Comparison of ENCODE assay signal across 8 cellular contexts in the genomic region with DNA sequence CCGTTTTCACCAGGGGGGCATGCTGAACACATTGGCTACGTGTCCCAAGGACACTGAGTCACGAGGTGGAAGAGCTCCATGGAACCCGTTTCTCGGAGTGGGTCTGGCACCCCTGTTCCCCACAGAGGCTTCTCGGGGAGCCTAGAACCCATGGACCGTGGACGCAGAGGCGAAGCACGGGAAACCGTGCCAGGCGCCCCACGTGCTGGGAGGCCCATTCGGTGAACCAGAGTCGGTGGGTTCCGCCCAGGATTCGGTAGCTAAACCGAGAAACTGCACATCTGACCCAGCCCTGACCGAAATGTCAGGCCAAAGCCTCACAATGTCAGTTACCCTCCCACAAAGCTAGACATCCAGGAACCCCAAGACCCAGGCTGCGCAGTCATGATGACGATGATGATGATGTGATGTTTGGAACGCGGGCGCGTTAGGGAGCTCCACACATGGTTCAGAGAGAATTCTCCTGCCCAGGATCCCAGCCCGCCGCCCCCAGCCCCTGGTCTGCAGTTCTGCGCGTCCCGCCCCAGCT. TPM values are rescaled to one million over a fixed set of nuclear protein-coding genes. Genes with fewer than 3 reads are reported as not detected.
DNase-seq lines count a peak whose midpoint lies in the region; ATAC-seq and TF ChIP-seq lines count a peak whose summit lies in the region.

No MANE protein-coding gene starts in this region.

- ATAC-seq in GM19452 (IDR thresholded peaks at IDR 0.05; ENCODE audit: unreplicated experiment) (peak; percentile 17), IMR-90 (ENCODE audit: low read depth) (peak; percentile 27), heart left ventricle (peak; percentile 4 to 21 (median 13))

- H3K27ac ChIP-seq in IMR-90 (ENCODE audit: insufficient read depth, low read length): peak overlapping the region; percentile 41
- H3K27ac ChIP-seq in heart left ventricle: peak overlapping the region; percentile 63 to 90 (median 81)

- TF ChIP-seq CTCF in AG09319 (IDR thresholded peaks at IDR 0.05; ENCODE audit: low read depth, low read length) (no peak), IMR-90 (conservative IDR thresholded peaks at IDR 0.05; ENCODE audit: low read depth, low read length) (no peak), heart left ventricle (IDR thresholded peaks at IDR 0.05) (no peak), progenitor cell of endocrine pancreas (IDR thresholded peaks at IDR 0.05; ENCODE audit: unreplicated experiment) (no peak)

- H4K8ac ChIP-seq in IMR-90 (ENCODE audit: low read depth in 2 of 2, low read length in 2 of 2): peak overlapping the region; percentile 17 to 92; a peak in 3 of 4 replicates

- peaks cover 3% of the 10 kb centered on the region for H4K20me1 ChIP-seq in IMR-90 (ENCODE audit: insufficient read depth, low read length)

- H3K14ac ChIP-seq in IMR-90 (replicated peaks; ENCODE audit: low read depth, low read length): peak overlapping the region; percentile 2

- H3K4me3 Mint-ChIP-seq in activated naive CD8-positive, alpha-beta T cell: peak overlapping the region; percentile 95
- peak overlapping the region; percentile 98 for H3K4me3 Mint-ChIP-seq in progenitor cell of endocrine pancreas (ENCODE audit: low read depth)

- dilution Hi-C loops in IMR-90 (cut with HindIII; ENCODE audit: low sequenced_read_pairs, unreplicated experiment): no loop called here

- H2BK120ac ChIP-seq in IMR-90 (ENCODE audit: low read depth, low read length): peak overlapping the region; percentile 20; the same call in 1 of the 2 replicates

- H3K9me1 ChIP-seq in IMR-90 (ENCODE audit: insufficient read depth, low read length): peaks cover 8% of the 10 kb centered on the region

- H3K56ac ChIP-seq in IMR-90 (ENCODE audit: extremely low read depth, insufficient read depth, low read length): peak overlapping the region; percentile 11; the same call in 1 of the 2 replicates

- H3K27me3 ChIP-seq in IMR-90 (ENCODE audit: control insufficient read depth, insufficient read depth, low read length) (peaks cover 14% of the 10 kb centered on the region; the same call in 1 of the 2 replicates), heart left ventricle (no peaks in the 10 kb centered on the region)

- peaks cover 36% of the 10 kb centered on the region for H3K4me1 Mint-ChIP-seq in activated naive CD8-positive, alpha-beta T cell (ENCODE audit: low read depth)
- peaks cover 2% of the 10 kb centered on the region for H3K4me1 Mint-ChIP-seq in progenitor cell of endocrine pancreas (ENCODE audit: low read depth)

- peak overlapping the region; percentile 16; the same call in 1 of the 2 replicates for H4K91ac ChIP-seq in IMR-90 (ENCODE audit: insufficient read depth, low read depth, low read length)

- H3K79me1 ChIP-seq in IMR-90 (ENCODE audit: low read depth in 1 of 2, low read length in 2 of 2): no peaks in the 10 kb centered on the region

- H2AK9ac ChIP-seq in IMR-90 (replicated peaks; ENCODE audit: low read depth, low read length, poor library complexity): peak overlapping the region; percentile 89

- H3K9me3 ChIP-seq in IMR-90 (ENCODE audit: control insufficient read depth, insufficient read depth, low read length) (no peaks in the 10 kb centered on the region), heart left ventricle (no peaks in the 10 kb centered on the region)

- H2AK5ac ChIP-seq in IMR-90 (ENCODE audit: low read depth, low read length): no peak overlapping the region

- peak overlapping the region; percentile 96 for H3K27ac Mint-ChIP-seq in activated naive CD8-positive, alpha-beta T cell
- peak overlapping the region; percentile 99 for H3K27ac Mint-ChIP-seq in progenitor cell of endocrine pancreas

- 14% methylated on average over 18 of the region's 30 CpGs; no CpG with 5 or more reads in 1 of the 2 experiments for WGBS in IMR-90 (ENCODE audit: extremely low coverage in 2 of 2, insufficient read length in 1 of 2), 2 experiments
- WGBS in heart left ventricle, 4 donors: 1 to 3% (median 2%) methylated on average over 16 to 30 of the region's 30 CpGs

- no peaks in the 10 kb centered on the region for H3K9me3 Mint-ChIP-seq in activated naive CD8-positive, alpha-beta T cell (ENCODE audit: low read depth)
- no peaks in the 10 kb centered on the region for H3K9me3 Mint-ChIP-seq in progenitor cell of endocrine pancreas (ENCODE audit: low read depth)

- no peak overlapping the region for H2BK20ac ChIP-seq in IMR-90 (ENCODE audit: low read depth, low read length)

- peak overlapping the region; percentile 4 for H2BK5ac ChIP-seq in IMR-90 (ENCODE audit: low read depth, low read length, poor library complexity, severe bottlenecking)

- H3K4me2 ChIP-seq in IMR-90 (ENCODE audit: low read depth, low read length): peak overlapping the region; percentile 74

- peak overlapping the region; percentile 30 for H4K5ac ChIP-seq in IMR-90 (ENCODE audit: low read depth, low read length)

- CTCF ChIA-PET in IMR-90 (lab: Yijun Ruan, JAX): interaction anchor here (0.6 to 1.8 kb wide), 4 partner anchors 13 to 83 kb away, joined by 3 to 5 read pairs (median 4); no protein-coding TSS in a partner anchor

- H3K36me3 ChIP-seq in IMR-90 (ENCODE audit: control insufficient read depth, insufficient read depth, low read length): no peaks in the 10 kb centered on the region
- H3K36me3 ChIP-seq in heart left ventricle: no peaks in the 10 kb centered on the region

- TF ChIP-seq RAD21 in IMR-90 (IDR thresholded peaks at IDR 0.05; ENCODE audit: low read length): no peak; the same call in 1 of the 2 replicates

- POLR2A ChIA-PET in IMR-90 (lab: Charles Lee; ENCODE audit: unreplicated experiment): no interaction called here

- H3K36me3 Mint-ChIP-seq in activated naive CD8-positive, alpha-beta T cell: no peaks in the 10 kb centered on the region
- no peaks in the 10 kb centered on the region for H3K36me3 Mint-ChIP-seq in progenitor cell of endocrine pancreas (ENCODE audit: insufficient read depth)

- peak overlapping the region; percentile 3; the same call in 1 of the 2 replicates for H3K18ac ChIP-seq in IMR-90 (ENCODE audit: low read depth, low read length)

- peak overlapping the region; percentile 48 for H3K9ac ChIP-seq in IMR-90 (ENCODE audit: low read depth, low read length)

- peak overlapping the region; percentile 12; the same call in 1 of the 3 replicates for H2BK15ac ChIP-seq in IMR-90 (ENCODE audit: low read depth, low read length)

- in situ Hi-C loops in IMR-90 (cut with MboI; ENCODE audit: low sequenced_read_pairs): no loop called here

- DNase-seq in AG09319 (ENCODE audit: extremely low read depth, low read depth) (peak; percentile 30), IMR-90 (no peak), heart left ventricle (peak in 4 of 5 donors; percentile 50 to 73 (median 60)), progenitor cell of endocrine pancreas (ENCODE audit: low spot score, unreplicated experiment) (no peak), COR-L47 (lab: John Stamatoyannopoulos, UW) (no peak), NCI-H146 (lab: John Stamatoyannopoulos, UW) (no peak)

- BruUV-seq in IMR-90 (replicated peaks; lab: Mats Ljungman, UMichigan): no TSS peak

- peak overlapping the region; percentile 91 for H2AFZ ChIP-seq in IMR-90 (replicated peaks; ENCODE audit: low read length, poor library complexity)

- H3K4me3 ChIP-seq in IMR-90 (ENCODE audit: insufficient read depth, low read depth, low read length) (peak overlapping the region; percentile 63), heart left ventricle (peak overlapping the region; percentile 69 to 93 (median 80))

- H3K4ac ChIP-seq in IMR-90 (ENCODE audit: low read depth, low read length): peak overlapping the region; percentile 13

- TF ChIP-seq POLR2A in IMR-90 (IDR thresholded peaks at IDR 0.05; ENCODE audit: low read depth, low read length) (0 out of 2 replicates have a peak, but pooled peaks have one; percentile 36), heart left ventricle (IDR thresholded peaks at IDR 0.05) (no peak)

- intact Hi-C loops in IMR-90 (cut with micrococcal nuclease) (loop anchor here (5.0 kb wide), 1 partner anchor 83 kb away; no protein-coding TSS in a partner anchor), heart left ventricle (cut with DNase I) (loop anchor here in 7 of 10 donors (1.0 to 10.0 kb wide), 4 partner anchors 26 to 210 kb away; partner anchors contain the start of gene EMSY (in 2 of the 7))

- H3K27me3 Mint-ChIP-seq in activated naive CD8-positive, alpha-beta T cell: no peaks in the 10 kb centered on the region
- H3K27me3 Mint-ChIP-seq in progenitor cell of endocrine pancreas: peaks cover 24% of the 10 kb centered on the region

- no peak overlapping the region for H3K23ac ChIP-seq in IMR-90 (ENCODE audit: low read depth, low read length)

- H3K4me1 ChIP-seq in IMR-90 (ENCODE audit: control insufficient read depth, insufficient read depth, low read length): peaks cover 3% of the 10 kb centered on the region
- peaks cover 0 to 21% (median 8%) of the 10 kb centered on the region in 12 donors for H3K4me1 ChIP-seq in heart left ventricle

TF ChIP-seq in IMR-90, 13 proteins besides CTCF, POLR2A, EP300 and RAD21 (continues in another document):
- TF ChIP-seq MAFK (IDR thresholded peaks at IDR 0.05; ENCODE audit: low read depth, low read length): no peak
- no peak for TF ChIP-seq CHD1 (IDR thresholded peaks at IDR 0.05; ENCODE audit: low read depth, low read length)
- TF ChIP-seq, protein P1, sequence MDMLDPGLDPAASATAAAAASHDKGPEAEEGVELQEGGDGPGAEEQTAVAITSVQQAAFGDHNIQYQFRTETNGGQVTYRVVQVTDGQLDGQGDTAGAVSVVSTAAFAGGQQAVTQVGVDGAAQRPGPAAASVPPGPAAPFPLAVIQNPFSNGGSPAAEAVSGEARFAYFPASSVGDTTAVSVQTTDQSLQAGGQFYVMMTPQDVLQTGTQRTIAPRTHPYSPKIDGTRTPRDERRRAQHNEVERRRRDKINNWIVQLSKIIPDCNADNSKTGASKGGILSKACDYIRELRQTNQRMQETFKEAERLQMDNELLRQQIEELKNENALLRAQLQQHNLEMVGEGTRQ (IDR thresholded peaks at IDR 0.05; ENCODE audit: low read depth, low read length): peak; percentile 69; the same call in 1 of the 2 replicates
- TF ChIP-seq RFX5 (IDR thresholded peaks at IDR 0.05; ENCODE audit: low read depth, low read length): no peak
- TF ChIP-seq MAZ (IDR thresholded peaks at IDR 0.05; ENCODE audit: borderline replicate concordance, low read depth, low read length): no peak
- no peak for TF ChIP-seq SMC3 (IDR thresholded peaks at IDR 0.05; ENCODE audit: low read depth, low read length)
- no peak for TF ChIP-seq FOS (IDR thresholded peaks at IDR 0.05; ENCODE audit: low read depth, low read length)
- TF ChIP-seq MXI1 (IDR thresholded peaks at IDR 0.05; ENCODE audit: borderline replicate concordance, low read depth, low read length): peak; percentile 67; the same call in 1 of the 2 replicates
- peak; percentile 91 for TF ChIP-seq NFE2L2 (IDR thresholded peaks at IDR 0.05; ENCODE audit: low read depth, low read length)

RNA-seq across cellular contexts. Expression of gene WNT11, which starts 28.5 kb away (rescaled TPM):
- total RNA-seq in IMR-90 (2012; rRNA removed): not detected in 2 replicates
- 0.10 TPM in 1 of 2 replicates, not detected in the other for polyA plus RNA-seq in IMR-90 (2012; rRNA removed)
- 0.02 and 0.04 TPM in 2 replicates for polyA plus RNA-seq in IMR-90 (2012; cell fraction: cytosol; rRNA removed)
- not detected in 2 replicates for polyA plus RNA-seq in IMR-90 (2012; cell fraction: nucleus; rRNA removed; ENCODE audit: low replicate concordance)
- total RNA-seq in heart left ventricle: 10 to 100 TPM in 2 of 9 donors, 1 to 10 TPM in 7; 5.0 to 20.9 (median 9.2) TPM
- 1 to 10 TPM; 3.8 to 6.7 TPM for polyA plus RNA-seq in heart left ventricle
- 1.5 and 1.7 TPM in 2 replicates for total RNA-seq in progenitor cell of endocrine pancreas

Comparison
In these comparisons a context has a peak if more than half of its experiments do, and no peak if none do; other contexts are left out.
1. DNase-seq: peak in AG09319 (single experiment) and heart left ventricle (4 of 5); none in IMR-90 (single experiment), progenitor cell of endocrine pancreas (single experiment), COR-L47 (single experiment) and NCI-H146 (single experiment).
2. Peak in every context shown above with its lines, with median percentiles within 50 percentile points of each other: ATAC-seq.